In genomic region chr11:69812927-69813326, GRCh38 we compare ENCODE assay signal across 1 cellular context.
TF ChIP-seq lines count a peak whose summit lies in the region.

No MANE protein-coding gene starts in this region.

TF ChIP-seq in HEK293, 187 proteins besides CTCF, POLR2A, EP300 and RAD21 (continued from another document):
- TF ChIP-seq PRDM4 (tag by site-specific recombination; IDR thresholded peaks at IDR 0.05) (no peak), YY1 (tag by site-specific recombination; IDR thresholded peaks at IDR 0.05) (no peak), KLF1 (tag by site-specific recombination; IDR thresholded peaks at IDR 0.05) (0 out of 2 replicates have a peak, but pooled peaks have one; percentile 11), ZNF221 (tag by site-specific recombination; IDR thresholded peaks at IDR 0.05; ENCODE audit: borderline replicate concordance) (no peak)
